Comparison of ENCODE assay signal across 8 cellular contexts in the genomic region with DNA sequence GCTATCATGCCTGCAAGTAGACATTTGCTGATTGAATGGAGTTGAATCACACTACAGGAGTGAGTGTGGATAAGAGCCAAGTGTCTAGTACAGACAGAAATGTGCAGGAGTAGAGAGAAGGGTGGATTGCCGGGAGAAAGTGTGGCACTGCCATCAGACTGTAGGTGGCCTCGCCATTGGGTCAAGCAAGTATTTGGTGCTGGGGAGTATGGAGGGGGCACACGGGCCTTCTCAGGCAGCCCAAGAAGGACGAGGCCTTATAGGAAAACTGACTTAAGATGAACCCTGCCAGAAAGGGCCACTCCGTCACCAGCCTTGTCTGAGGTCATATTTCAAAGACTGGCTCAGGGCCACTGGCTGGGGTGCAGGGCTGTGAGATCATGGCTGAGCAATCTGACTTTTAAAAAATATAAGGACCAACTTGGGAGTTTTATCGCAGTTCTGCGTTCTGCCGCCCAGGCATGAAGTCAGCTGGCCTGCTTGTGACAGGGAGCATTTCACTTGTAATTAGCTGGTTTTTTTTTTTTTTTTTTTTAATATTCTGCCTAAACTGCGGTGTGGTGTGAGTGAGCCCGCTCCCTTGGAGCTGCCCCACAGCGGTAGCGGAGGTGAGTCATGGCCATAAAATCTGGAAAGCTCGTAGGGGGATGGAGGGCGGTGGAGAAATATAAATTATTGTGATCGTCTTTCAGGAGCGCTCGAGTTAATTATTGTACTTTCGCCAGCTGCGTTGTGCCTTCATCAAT.
DNase-seq lines count a peak whose midpoint lies in the region; ATAC-seq, FAIRE-seq and TF ChIP-seq lines count a peak whose summit lies in the region.

No MANE protein-coding gene starts in this region.

- H3K9me3 ChIP-seq in RWPE2 (ENCODE audit: severe bottlenecking) (no peaks in the 10 kb centered on the region), heart left ventricle (no peaks in the 10 kb centered on the region), small intestine (ENCODE audit: control insufficient read depth, low read depth) (no peaks in the 10 kb centered on the region), testis (no peaks in the 10 kb centered on the region)

- TF ChIP-seq POLR2A in heart left ventricle (IDR thresholded peaks at IDR 0.05), result no peak
- no peak for TF ChIP-seq POLR2A in testis (IDR thresholded peaks at IDR 0.05)

- FAIRE-seq in small intestine (lab: Jason Lieb, UNC), result no peak

- WGBS in heart left ventricle, 4 donors, result 68 to 74% (median 69%) methylated on average over 19 of the region's 19 CpGs
- WGBS in small intestine, 3 donors, result 16 to 56% (median 39%) methylated on average over 19 of the region's 19 CpGs
- WGBS in testis, 2 donors, result 53 to 72% methylated on average over 19 of the region's 19 CpGs

- H3K4me3 ChIP-seq in RWPE2 (ENCODE audit: severe bottlenecking) (peak overlapping the region; percentile 19), heart left ventricle (no peak overlapping the region), small intestine (ENCODE audit: low read depth in 1 of 2, low read length in 2 of 2) (no peak overlapping the region), testis (no peak overlapping the region)

- intact Hi-C loops in heart left ventricle (cut with DNase I), result no loop called here
- intact Hi-C loops in testis (cut with DNase I; ENCODE audit: low total_unique reads), result no loop called here

- TF ChIP-seq CTCF in RWPE2 (IDR thresholded peaks at IDR 0.05; ENCODE audit: poor library complexity, severe bottlenecking) (no peak), heart left ventricle (IDR thresholded peaks at IDR 0.05) (no peak), testis (IDR thresholded peaks at IDR 0.05) (no peak)

- H3K27ac ChIP-seq in RWPE2 (ENCODE audit: poor library complexity, severe bottlenecking), result peak overlapping the region; percentile 88
- peak overlapping the region in 4 of 12 donors; percentile 6 to 42 (median 19) for H3K27ac ChIP-seq in heart left ventricle
- H3K27ac ChIP-seq in small intestine (ENCODE audit: low read depth in 1 of 2, low read length in 1 of 2), result no peak overlapping the region
- no peak overlapping the region for H3K27ac ChIP-seq in testis

- CTCF ChIA-PET in HEK293T (lab: Yijun Ruan, JAX), result interaction anchor here (0.6 kb wide), 2 partner anchors 127 to 731 kb away, joined by 3 read pairs; no protein-coding TSS in a partner anchor

- peak; percentile 94 for ATAC-seq in RWPE2 (ENCODE audit: low read depth)
- peak; percentile 61 to 88 (median 76) for ATAC-seq in heart left ventricle
- no peak for ATAC-seq in HG03039 (IDR thresholded peaks at IDR 0.05; ENCODE audit: unreplicated experiment)

- POLR2A ChIA-PET in HEK293T (lab: Yijun Ruan, JAX), result interaction anchor here (0.8 to 1.3 kb wide), 3 partner anchors 8 to 39 kb away, joined by 3 to 6 read pairs (median 5); no protein-coding TSS in a partner anchor

- no peaks in the 10 kb centered on the region for H3K27me3 ChIP-seq in RWPE2 (ENCODE audit: insufficient read depth, poor library complexity, severe bottlenecking)
- H3K27me3 ChIP-seq in heart left ventricle, result no peaks in the 10 kb centered on the region
- no peaks in the 10 kb centered on the region for H3K27me3 ChIP-seq in small intestine (ENCODE audit: control insufficient read depth in 2 of 2, insufficient read depth in 2 of 2, low read length in 2 of 2)
- no peaks in the 10 kb centered on the region for H3K27me3 ChIP-seq in testis

- peaks cover 18% of the 10 kb centered on the region for H3K4me1 ChIP-seq in RWPE2 (ENCODE audit: insufficient read depth, poor library complexity, severe bottlenecking)
- H3K4me1 ChIP-seq in heart left ventricle, result peaks cover 0 to 10% (median 2%) of the 10 kb centered on the region in 12 donors
- no peaks in the 10 kb centered on the region for H3K4me1 ChIP-seq in small intestine (ENCODE audit: control insufficient read depth in 2 of 2, insufficient read depth in 1 of 2, low read depth in 1 of 2, low read length in 1 of 2)
- H3K4me1 ChIP-seq in testis, result no peaks in the 10 kb centered on the region

- DNase-seq in HEK293T (ENCODE audit: extremely low spot score) (peak; percentile 61), RWPE2 (ENCODE audit: low spot score) (peak; percentile 74), heart left ventricle (peak in 4 of 5 donors; percentile 13 to 56 (median 38)), small intestine (peak; percentile 37), foreskin melanocyte (no peak), testis (no peak), cortex of kidney (lab: John Stamatoyannopoulos, UW) (no peak)

- H3K36me3 ChIP-seq in RWPE2 (ENCODE audit: low read depth) (no peaks in the 10 kb centered on the region), heart left ventricle (no peaks in the 10 kb centered on the region), small intestine (ENCODE audit: control insufficient read depth in 2 of 2, insufficient read depth in 2 of 2, low read length in 2 of 2) (no peaks in the 10 kb centered on the region), testis (ENCODE audit: low read depth, missing control alignments) (no peaks in the 10 kb centered on the region)

TF ChIP-seq in HEK293T, 16 proteins besides CTCF, POLR2A, EP300 and RAD21:
- peak; percentile 92 for TF ChIP-seq ZNF384 (IDR thresholded peaks at IDR 0.05)
- no peak for TF ChIP-seq FOXM1 (IDR thresholded peaks at IDR 0.05; ENCODE audit: borderline replicate concordance)

Comparison
In these comparisons a context has a peak if more than half of its experiments do, and no peak if none do; other contexts are left out.
1. DNase-seq: peak in HEK293T (single experiment), RWPE2 (single experiment), heart left ventricle (4 of 5) and small intestine (single experiment); none in foreskin melanocyte (single experiment), testis (single experiment) and cortex of kidney (single experiment).